In genomic region chr3:172658344-172659245, GRCh38 we compare ENCODE assay signal across 11 cellular contexts. TPM values are rescaled to one million over a fixed set of nuclear protein-coding genes. Genes with fewer than 3 reads are reported as not detected.
DNase-seq lines count a peak whose midpoint lies in the region; ATAC-seq and TF ChIP-seq lines count a peak whose summit lies in the region.
"Had no signal": no experiment of that assay in that cellular context is flagged by ENCODE, and none has a peak within 500 bp of the region (broad histone marks: within the 10 kb centered on the region; RNA-seq: fewer than 3 reads in every experiment).

No MANE protein-coding gene starts in this region.

- no peak overlapping the region for H3K4me3 ChIP-seq in breast epithelium
- H3K4me3 ChIP-seq in hepatocyte = no peak overlapping the region
- H3K4me3 ChIP-seq: prostate gland had no signal

- H3K4me2 ChIP-seq in hepatocyte = no peak overlapping the region

- no peak for TF ChIP-seq POLR2A in breast epithelium (IDR thresholded peaks at IDR 0.05)

- H3K9me3 Mint-ChIP-seq in MCF 10A (ENCODE audit: unreplicated experiment) (no peaks in the 10 kb centered on the region), type B pancreatic cell (no peaks in the 10 kb centered on the region)

- no peaks in the 10 kb centered on the region for H4K20me1 ChIP-seq in hepatocyte (ENCODE audit: insufficient read depth, poor library complexity, severe bottlenecking)

- no peaks in the 10 kb centered on the region for H3K9me2 ChIP-seq in hepatocyte (replicated peaks; ENCODE audit: insufficient read depth)

- no peaks in the 10 kb centered on the region for H3K27me3 Mint-ChIP-seq in MCF 10A (ENCODE audit: insufficient read depth, unreplicated experiment)
- H3K27me3 Mint-ChIP-seq in type B pancreatic cell = no peaks in the 10 kb centered on the region
- H3K27me3 Mint-ChIP-seq: stimulated activated naive B cell treated with anti-CD40 and anti-IgM and Interleukin-4, amounts not matched to agents 10 μg/mL and 1 μg/mL and 100 μg/mL, for 72 hours had no signal

- intact Hi-C loops in MCF 10A (cut with micrococcal nuclease) = no loop called here
- intact Hi-C loops in breast epithelium (cut with DNase I; ENCODE audit: low total_unique reads) = no loop called here

- CTCF ChIA-PET in MCF 10A (lab: Yijun Ruan, JAX) = interaction anchor here (0.6 to 2.0 kb wide), 10 partner anchors 9 to 181 kb away, joined by 3 to 14 read pairs (median 4); no protein-coding TSS in a partner anchor

- H3K4me3 Mint-ChIP-seq in MCF 10A (ENCODE audit: unreplicated experiment) (no peak overlapping the region), type B pancreatic cell (peak overlapping the region; percentile 17)
- H3K4me3 Mint-ChIP-seq: stimulated activated naive B cell treated with anti-CD40 and anti-IgM and Interleukin-4, amounts not matched to agents 10 μg/mL and 1 μg/mL and 100 μg/mL, for 72 hours had no signal

- no peak overlapping the region for H3K27ac ChIP-seq in breast epithelium
- peak overlapping the region; percentile 23 for H3K27ac ChIP-seq in hepatocyte
- H3K27ac ChIP-seq: prostate gland had no signal

- BruUV-seq in MCF 10A (replicated peaks; lab: Mats Ljungman, UMichigan) = no TSS peak

- H3K27ac Mint-ChIP-seq in MCF 10A (ENCODE audit: low read depth, unreplicated experiment) (peak overlapping the region; percentile 20), type B pancreatic cell (no peak overlapping the region)
- H3K27ac Mint-ChIP-seq: stimulated activated naive B cell treated with anti-CD40 and anti-IgM and Interleukin-4, amounts not matched to agents 10 μg/mL and 1 μg/mL and 100 μg/mL, for 72 hours had no signal

- H2AFZ ChIP-seq in hepatocyte = no peak overlapping the region

- WGBS in hepatocyte (ENCODE audit: low lambda C conversion rate, missing lambda C conversion rate) = 74% methylated on average over 6 of the region's 6 CpGs

- ATAC-seq in GM18511 (IDR thresholded peaks at IDR 0.05; ENCODE audit: unreplicated experiment) (no peak), HG02759 (IDR thresholded peaks at IDR 0.05; ENCODE audit: unreplicated experiment) (no peak)
- ATAC-seq: stimulated activated naive B cell treated with anti-CD40 and anti-IgM and Interleukin-4, amounts not matched to agents 10 μg/mL and 1 μg/mL and 100 μg/mL, for 72 hours had no signal

- peak; percentile 88 for DNase-seq in MCF 10A (ENCODE audit: unreplicated experiment)
- DNase-seq in breast epithelium (ENCODE audit: low spot score in 2 of 2) = no peak
- peak; percentile 99 for DNase-seq in amniotic epithelial cell (ENCODE audit: low read depth)
- DNase-seq in hepatocyte (ENCODE audit: low spot score) = peak; percentile 29
- no peak for DNase-seq in type B pancreatic cell (ENCODE audit: extremely low spot score, unreplicated experiment)
- no peak for DNase-seq in HuH-7.5 (ENCODE audit: low spot score)
- DNase-seq: BE2C; stimulated activated naive B cell treated with anti-CD40 and anti-IgM and Interleukin-4, amounts not matched to agents 10 μg/mL and 1 μg/mL and 100 μg/mL, for 72 hours had no signal

- no peaks in the 10 kb centered on the region for H3K27me3 ChIP-seq in breast epithelium
- no peaks in the 10 kb centered on the region for H3K27me3 ChIP-seq in hepatocyte
- H3K27me3 ChIP-seq: BE2C had no signal

- H3K79me2 ChIP-seq in hepatocyte = no peaks in the 10 kb centered on the region

- POLR2A ChIA-PET in MCF 10A (lab: Yijun Ruan, JAX) = interaction anchor here (1.3 to 1.5 kb wide), 2 partner anchors 13 to 36 kb away, joined by 3 to 5 read pairs; no protein-coding TSS in a partner anchor

- H3K4me1 Mint-ChIP-seq in MCF 10A (ENCODE audit: insufficient read depth, unreplicated experiment) (peaks cover 9% of the 10 kb centered on the region), type B pancreatic cell (ENCODE audit: unreplicated experiment) (peaks cover 7% of the 10 kb centered on the region)

- TF ChIP-seq CTCF in MCF 10A (IDR thresholded peaks at IDR 0.05; ENCODE audit: unreplicated experiment) (no peak), breast epithelium (IDR thresholded peaks at IDR 0.05) (no peak), hepatocyte (IDR thresholded peaks at IDR 0.05; ENCODE audit: poor library complexity) (no peak), type B pancreatic cell (conservative IDR thresholded peaks at IDR 0.05) (no peak)

- no peaks in the 10 kb centered on the region for H3K4me1 ChIP-seq in breast epithelium
- no peaks in the 10 kb centered on the region for H3K4me1 ChIP-seq in hepatocyte (ENCODE audit: insufficient read depth)
- H3K4me1 ChIP-seq: BE2C, prostate gland had no signal

- peaks cover 6% of the 10 kb centered on the region for H3K36me3 Mint-ChIP-seq in MCF 10A (ENCODE audit: insufficient read depth, unreplicated experiment)
- no peaks in the 10 kb centered on the region for H3K36me3 Mint-ChIP-seq in type B pancreatic cell
- H3K36me3 Mint-ChIP-seq: stimulated activated naive B cell treated with anti-CD40 and anti-IgM and Interleukin-4, amounts not matched to agents 10 μg/mL and 1 μg/mL and 100 μg/mL, for 72 hours had no signal

- no peaks in the 10 kb centered on the region for H3K9me3 ChIP-seq in breast epithelium
- H3K9me3 ChIP-seq in hepatocyte (ENCODE audit: low read depth) = no peaks in the 10 kb centered on the region
- H3K9me3 ChIP-seq: BE2C, prostate gland had no signal

- H3K36me3 ChIP-seq in breast epithelium (no peaks in the 10 kb centered on the region), hepatocyte (replicated peaks; ENCODE audit: insufficient read depth, low read depth) (no peaks in the 10 kb centered on the region)
- H3K36me3 ChIP-seq: BE2C, prostate gland had no signal

RNA-seq across cellular contexts. Expression of gene NCEH1, which starts 52.3 kb away (rescaled TPM):
- total RNA-seq in MCF 10A (2022) (27.8 and 28.8 TPM in 2 replicates), breast epithelium (10 to 100 TPM in 2 of 3 donors, 1 to 10 TPM in 1; 8.5 to 23.9 (median 10.4) TPM), hepatocyte (10.4 and 10.5 TPM in 2 replicates), type B pancreatic cell (ENCODE audit: low replicate concordance) (7.0 and 9.0 TPM in 2 replicates)
- polyA plus RNA-seq in hepatocyte = 3.3 and 4.7 TPM in 2 replicates

Comparison
In these comparisons a context has a peak if more than half of its experiments do, and no peak if none do; other contexts are left out.
1. DNase-seq: peak in MCF 10A (single experiment), amniotic epithelial cell (single experiment) and hepatocyte (single experiment); none in breast epithelium (0 of 2), type B pancreatic cell (single experiment) and HuH-7.5 (single experiment).